In genomic region chr20:47126374-47126705, GRCh38 we compare ENCODE assay signal across 14 cellular contexts.
DNase-seq lines count a peak whose midpoint lies in the region; TF ChIP-seq lines count a peak whose summit lies in the region.
"Had no signal": no experiment of that assay in that cellular context is flagged by ENCODE, and none has a peak within 500 bp of the region (broad histone marks: within the 10 kb centered on the region; RNA-seq: fewer than 3 reads in every experiment).

No MANE protein-coding gene starts in this region.

- BruUV-seq in mammary epithelial cell (replicated peaks; lab: Mats Ljungman, UMichigan) = no TSS peak

- H3K4me1 ChIP-seq in mammary epithelial cell (ENCODE audit: insufficient read depth, low read length) = peaks cover 35% of the 10 kb centered on the region

- H3K4me2 ChIP-seq in mammary epithelial cell (ENCODE audit: insufficient read depth, low read depth, low read length) = peak overlapping the region; percentile 65

- H4K20me1 ChIP-seq in mammary epithelial cell (ENCODE audit: insufficient read depth, low read length) = no peaks in the 10 kb centered on the region

- peaks cover 6% of the 10 kb centered on the region for H3K4me1 Mint-ChIP-seq in neural crest cell
- H3K4me1 Mint-ChIP-seq: naive thymus-derived CD8-positive, alpha-beta T cell had no signal

- H3K27me3 Mint-ChIP-seq in neural crest cell (ENCODE audit: low read depth) = no peaks in the 10 kb centered on the region

- WGBS in mammary epithelial cell (ENCODE audit: low coverage, missing lambda C conversion rate) = 0% methylated on average over 4 of the region's 5 CpGs

- no peaks in the 10 kb centered on the region for H3K9me3 Mint-ChIP-seq in neural crest cell
- H3K9me3 Mint-ChIP-seq: activated naive CD4-positive, alpha-beta T cell treated with anti-CD3 and anti-CD28 coated beads, Interleukin-2, amount 50 U/mL, for 72 hours; naive thymus-derived CD8-positive, alpha-beta T cell had no signal

- CTCF ChIA-PET in mammary epithelial cell (lab: Charles Lee; ENCODE audit: low non-redundant PET) = interaction anchor here (0.6 to 0.9 kb wide), 3 partner anchors 374 to 1167 kb away, joined by 3 to 5 read pairs (median 5); no protein-coding TSS in a partner anchor

- H3K27ac Mint-ChIP-seq in neural crest cell (ENCODE audit: unreplicated experiment) = peak overlapping the region; percentile 71
- H3K27ac Mint-ChIP-seq: activated naive CD4-positive, alpha-beta T cell treated with anti-CD3 and anti-CD28 coated beads, Interleukin-2, amount 50 U/mL, for 72 hours; naive thymus-derived CD8-positive, alpha-beta T cell had no signal

- no peaks in the 10 kb centered on the region for H3K36me3 Mint-ChIP-seq in neural crest cell (ENCODE audit: low read depth)
- H3K36me3 Mint-ChIP-seq: activated naive CD4-positive, alpha-beta T cell treated with anti-CD3 and anti-CD28 coated beads, Interleukin-2, amount 50 U/mL, for 72 hours; naive thymus-derived CD8-positive, alpha-beta T cell had no signal

- no peak overlapping the region for H3K4me3 Mint-ChIP-seq in neural crest cell
- H3K4me3 Mint-ChIP-seq: naive thymus-derived CD8-positive, alpha-beta T cell had no signal

- DNase-seq in A172 (ENCODE audit: low spot score) (peak; percentile 19), M059J (ENCODE audit: low read depth) (peak; percentile 40), mammary epithelial cell (no peak), neural crest cell (ENCODE audit: low read depth, low spot score) (no peak), cerebellar cortex (ENCODE audit: low spot score) (no peak), SKM-1 (lab: John Stamatoyannopoulos, UW; ENCODE audit: unreplicated experiment) (no peak), SHP77 treated with DMSO at 0.1 percent for 48 hours (lab: John Stamatoyannopoulos, UW) (no peak), NCI-H446 treated with DMSO at 0.1 percent for 48 hours (lab: John Stamatoyannopoulos, UW) (no peak)
- DNase-seq: activated CD4-positive, CD25-positive, alpha-beta regulatory T cell; activated CD8-positive, alpha-beta memory T cell treated with anti-CD3 and anti-CD28 coated beads, Interleukin-2, amount 50 U/mL, for 4 hours; DMS153; left lung; naive thymus-derived CD8-positive, alpha-beta T cell had no signal

- dilution Hi-C loops in mammary epithelial cell (cut with HindIII; ENCODE audit: low sequenced_read_pairs) = loop anchor here (5.0 kb wide), 2 partner anchors 36 to 39 kb away; no protein-coding TSS in a partner anchor

- H3K4me3 ChIP-seq in mammary epithelial cell (replicated peaks in 1 of 3; ENCODE audit: insufficient read depth in 1 of 3, low read depth in 2 of 3, low read length in 3 of 3) = peak overlapping the region in 1 of 3 experiments; percentile 23
- H3K4me3 ChIP-seq: left lung had no signal

- no peaks in the 10 kb centered on the region for H3K79me2 ChIP-seq in mammary epithelial cell (ENCODE audit: insufficient read depth, low read length)

- H3K27ac ChIP-seq in mammary epithelial cell (ENCODE audit: insufficient read depth, low read depth, low read length) = peak overlapping the region; percentile 88

- H2AFZ ChIP-seq in mammary epithelial cell (ENCODE audit: low read depth, low read length) = peak overlapping the region; percentile 81

- TF ChIP-seq CTCF in mammary epithelial cell (conservative IDR thresholded peaks at IDR 0.05 in 1 of 2, IDR thresholded peaks at IDR 0.05 in 1 of 2; ENCODE audit: extremely low read depth in 1 of 2, insufficient read depth in 1 of 2, low read depth in 1 of 2, low read length in 2 of 2) (no peak), neural crest cell (conservative IDR thresholded peaks at IDR 0.05) (no peak)

- in situ Hi-C loops in mammary epithelial cell (cut with MboI; ENCODE audit: low sequenced_read_pairs in 2 of 2) = no loop called here

- no peaks in the 10 kb centered on the region for H3K9me3 ChIP-seq in mammary epithelial cell (replicated peaks; ENCODE audit: insufficient read depth, low read length)
- H3K9me3 ChIP-seq: left lung had no signal

- peak overlapping the region; percentile 14 for H3K9ac ChIP-seq in mammary epithelial cell (ENCODE audit: insufficient read depth, low read length)

- H3K36me3 ChIP-seq in mammary epithelial cell (ENCODE audit: insufficient read depth, low read length) = no peaks in the 10 kb centered on the region
- H3K36me3 ChIP-seq: left lung had no signal

- intact Hi-C loops in mammary epithelial cell (cut with micrococcal nuclease) = loop anchor here (10.0 kb wide), 1 partner anchor 162 kb away; no protein-coding TSS in a partner anchor

- H3K27me3 ChIP-seq in mammary epithelial cell (ENCODE audit: insufficient read depth, low read length) = no peaks in the 10 kb centered on the region

Comparison
In these comparisons a context has a peak if more than half of its experiments do, and no peak if none do; other contexts are left out.
1. DNase-seq: peak in A172 (single experiment) and M059J (single experiment); none in mammary epithelial cell (single experiment), neural crest cell (single experiment), cerebellar cortex (single experiment), SKM-1 (single experiment), SHP77 treated with DMSO at 0.1 percent for 48 hours (single experiment) and NCI-H446 treated with DMSO at 0.1 percent for 48 hours (single experiment).